1 cellular context compared by ENCODE assay signal in the genomic region with DNA sequence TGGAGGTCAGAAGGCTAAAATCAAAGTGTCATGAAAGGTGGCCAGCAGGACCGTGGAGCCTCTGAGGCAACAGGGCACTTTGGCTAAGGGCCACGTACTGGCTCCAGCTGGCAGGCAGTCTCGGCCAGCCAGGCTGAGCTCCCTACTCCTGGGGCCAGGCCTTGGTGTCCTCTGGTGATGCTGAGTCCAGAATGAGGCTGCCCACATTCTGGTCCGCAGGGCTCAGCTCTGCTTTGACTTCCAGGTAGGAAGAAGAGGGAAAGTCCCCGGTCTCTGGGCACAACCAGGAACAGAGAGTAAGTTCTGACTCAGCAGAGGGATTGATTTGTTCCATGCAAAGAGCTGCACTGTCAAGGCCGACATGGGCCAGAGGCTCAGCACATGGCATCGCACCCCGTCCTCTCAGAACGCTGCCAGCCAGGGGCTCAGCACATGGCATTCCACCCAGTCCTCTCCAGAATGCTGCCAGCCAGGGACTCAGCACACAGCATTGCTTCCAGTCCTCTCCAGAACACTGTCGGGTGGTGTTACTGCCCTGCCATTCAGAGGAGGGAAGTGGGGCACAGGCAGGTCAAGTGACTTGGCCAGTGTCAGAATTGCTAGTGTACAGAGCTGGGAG.
TF ChIP-seq lines count a peak whose summit lies in the region.

No MANE protein-coding gene starts in this region.

TF ChIP-seq in HepG2, 621 proteins besides CTCF, POLR2A, EP300 and RAD21:
- TF ChIP-seq, protein P1, sequence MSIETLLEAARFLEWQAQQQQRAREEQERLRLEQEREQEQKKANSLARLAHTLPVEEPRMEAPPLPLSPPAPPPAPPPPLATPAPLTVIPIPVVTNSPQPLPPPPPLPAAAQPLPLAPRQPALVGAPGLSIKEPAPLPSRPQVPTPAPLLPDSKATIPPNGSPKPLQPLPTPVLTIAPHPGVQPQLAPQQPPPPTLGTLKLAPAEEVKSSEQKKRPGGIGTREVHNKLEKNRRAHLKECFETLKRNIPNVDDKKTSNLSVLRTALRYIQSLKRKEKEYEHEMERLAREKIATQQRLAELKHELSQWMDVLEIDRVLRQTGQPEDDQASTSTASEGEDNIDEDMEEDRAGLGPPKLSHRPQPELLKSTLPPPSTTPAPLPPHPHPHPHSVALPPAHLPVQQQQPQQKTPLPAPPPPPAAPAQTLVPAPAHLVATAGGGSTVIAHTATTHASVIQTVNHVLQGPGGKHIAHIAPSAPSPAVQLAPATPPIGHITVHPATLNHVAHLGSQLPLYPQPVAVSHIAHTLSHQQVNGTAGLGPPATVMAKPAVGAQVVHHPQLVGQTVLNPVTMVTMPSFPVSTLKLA (IDR thresholded peaks at IDR 0.05), result 0 out of 2 replicates have a peak, but pooled peaks have one; percentile 16
